13 cellular contexts compared by ENCODE assay signal in genomic region chr12:32454075-32454474, GRCh38. TPM values are rescaled to one million over a fixed set of nuclear protein-coding genes. Genes with fewer than 3 reads are reported as not detected.
DNase-seq lines count a peak whose midpoint lies in the region; FAIRE-seq and TF ChIP-seq lines count a peak whose summit lies in the region.
"Had no signal": no experiment of that assay in that cellular context is flagged by ENCODE, and none has a peak within 500 bp of the region (broad histone marks: within the 10 kb centered on the region; RNA-seq: fewer than 3 reads in every experiment).

No MANE protein-coding gene starts in this region.

- H2AFZ ChIP-seq in keratinocyte (ENCODE audit: control insufficient read depth, low read length): peak overlapping the region; percentile 47
- H2AFZ ChIP-seq: parathyroid adenoma had no signal

- H3K4me1 ChIP-seq in HUES6 (ENCODE audit: control insufficient read depth, insufficient read depth, low read length) (peaks cover 62% of the 10 kb centered on the region), keratinocyte (ENCODE audit: control insufficient read depth, extremely low read depth, insufficient read depth, low read length) (peaks cover 46% of the 10 kb centered on the region)
- H3K4me1 ChIP-seq: parathyroid adenoma had no signal

- H3K9ac ChIP-seq in HUES6 (ENCODE audit: low read length) (peak overlapping the region; percentile 52), keratinocyte (ENCODE audit: control insufficient read depth, extremely low read depth, insufficient read depth, low read length) (peak overlapping the region; percentile 71)
- H3K9ac ChIP-seq: parathyroid adenoma had no signal

- in situ Hi-C loops in GM13976 (cut with MboI; ENCODE audit: low sequenced_read_pairs, unreplicated experiment): loop anchor here (10.0 to 25.0 kb wide), 3 partner anchors 221 to 1558 kb away; partner anchors contain the start of genes ALG10, DNM1L and YARS2

- FAIRE-seq in keratinocyte (lab: Jason Lieb, UNC): peak; percentile 93
- FAIRE-seq: GM12892 had no signal

- H3K36me3 ChIP-seq in HUES6 (ENCODE audit: control insufficient read depth, insufficient read depth, low read length) (no peaks in the 10 kb centered on the region), keratinocyte (ENCODE audit: control insufficient read depth in 2 of 2, extremely low read depth in 1 of 2, insufficient read depth in 2 of 2, low read length in 2 of 2) (no peaks in the 10 kb centered on the region)
- H3K36me3 ChIP-seq: esophagus squamous epithelium had no signal

- no peaks in the 10 kb centered on the region for H4K20me1 ChIP-seq in keratinocyte (ENCODE audit: control insufficient read depth, extremely low read depth, insufficient read depth, low read length)

- dilution Hi-C loops in keratinocyte (cut with MboI; ENCODE audit: extremely low pct_ligation_motif_present, low sequenced_read_pairs): no loop called here

- peaks cover 58% of the 10 kb centered on the region for H3K79me2 ChIP-seq in keratinocyte (ENCODE audit: control insufficient read depth, insufficient read depth, low read length)
- H3K79me2 ChIP-seq: parathyroid adenoma had no signal

- H3K27me3 ChIP-seq in HUES6 (ENCODE audit: control insufficient read depth, insufficient read depth, low read length) (no peaks in the 10 kb centered on the region), keratinocyte (ENCODE audit: control insufficient read depth, extremely low read depth, insufficient read depth, low read length) (no peaks in the 10 kb centered on the region)
- H3K27me3 ChIP-seq: esophagus squamous epithelium had no signal

- TF ChIP-seq CTCF in coronary artery (IDR thresholded peaks at IDR 0.05): no peak
- TF ChIP-seq CTCF in keratinocyte (optimal IDR thresholded peaks at IDR 0.05 in 1 of 3, IDR thresholded peaks at IDR 0.05 in 1 of 3, conservative IDR thresholded peaks at IDR 0.05 in 1 of 3; ENCODE audit: extremely low read depth in 1 of 3, insufficient read depth in 2 of 3, low read length in 3 of 3): no peak
- TF ChIP-seq CTCF in GM13976 (IDR thresholded peaks at IDR 0.05; ENCODE audit: borderline replicate concordance, control extremely low read depth, extremely low read depth, insufficient read depth, missing control alignments): no peak

- peak overlapping the region; percentile 88 for H3K4me2 ChIP-seq in keratinocyte (ENCODE audit: control insufficient read depth, extremely low read depth, insufficient read depth, low read depth, low read length)

- H3K27ac ChIP-seq in HUES6 (ENCODE audit: low read depth, low read length) (peak overlapping the region; percentile 95), coronary artery (peak overlapping the region in 1 of 2 donors; percentile 15), keratinocyte (ENCODE audit: control insufficient read depth, insufficient read depth, low read length) (peak overlapping the region; percentile 79)
- H3K27ac ChIP-seq: parathyroid adenoma had no signal

- DNase-seq in A172 (ENCODE audit: low spot score): peak; percentile 54
- no peak for DNase-seq in coronary artery (ENCODE audit: low spot score)
- DNase-seq in keratinocyte (ENCODE audit: low read depth, low spot score): peak; percentile 62
- no peak for DNase-seq in HUDEP-2 (lab: John Stamatoyannopoulos, UW; ENCODE audit: unreplicated experiment in 76 of 76)
- DNase-seq in NCI-H526 treated with DMSO at 0.1 percent for 48 hours (lab: John Stamatoyannopoulos, UW): no peak
- DNase-seq in GM13976 (ENCODE audit: low spot score): no peak
- no peak for DNase-seq in NAMALWA (ENCODE audit: low spot score)
- DNase-seq: activated T-cell treated with anti-CD3 and anti-CD28 coated beads, Interleukin-2, amount 50 U/mL, for 4 hours; esophagus squamous epithelium; NCI-H2029 treated with DMSO at 0.1 percent for 48 hours had no signal

- H3K4me3 ChIP-seq in HUES6 (ENCODE audit: low read depth, low read length) (peak overlapping the region; percentile 32), coronary artery (peak overlapping the region; percentile 7), keratinocyte (ENCODE audit: control insufficient read depth in 2 of 3, extremely low read depth in 1 of 3, insufficient read depth in 2 of 3, low read depth in 1 of 3, low read length in 3 of 3) (peak overlapping the region in 2 of 3 experiments; percentile 36 to 54)
- H3K4me3 ChIP-seq: esophagus squamous epithelium had no signal

- no peaks in the 10 kb centered on the region for H3K9me1 ChIP-seq in keratinocyte (ENCODE audit: control insufficient read depth, extremely low read depth, insufficient read depth, low read length)

- no peaks in the 10 kb centered on the region for H3K9me3 ChIP-seq in HUES6 (ENCODE audit: control insufficient read depth, insufficient read depth, low read depth, low read length)
- no peaks in the 10 kb centered on the region for H3K9me3 ChIP-seq in keratinocyte (ENCODE audit: control insufficient read depth, low read depth, low read length)
- H3K9me3 ChIP-seq: esophagus squamous epithelium had no signal

RNA-seq across cellular contexts. Expression of gene FGD4, which starts 54.7 kb away (rescaled TPM):
- total RNA-seq in A172 (2014; rRNA removed; shearing (Covaris generic)): 0.69 and 2.3 TPM in 2 replicates
- 7.8 to 10.5 TPM (median 7.9 TPM) in 3 replicates for polyA plus RNA-seq in keratinocyte
- 22.1 TPM for polyA plus RNA-seq in keratinocyte (2011; ENCODE audit: low read depth)
- polyA plus RNA-seq in keratinocyte (2011; cell fraction: cytosol; rRNA removed): 4.0 and 7.3 TPM in 2 replicates
- 12.3 and 14.2 TPM in 2 replicates for polyA plus RNA-seq in keratinocyte (2011; cell fraction: nucleus; rRNA removed)
- 6.2 and 7.4 TPM in 2 replicates for polyA plus RNA-seq in keratinocyte (2012; ENCODE audit: low replicate concordance)
- polyA minus RNA-seq in keratinocyte: 16.5 to 34.5 TPM (median 22.3 TPM) in 3 replicates
- polyA minus RNA-seq in keratinocyte (2011; cell fraction: cytosol; rRNA and poly(A)+ RNA removed): 26.7 TPM
- 28.1 and 53.8 TPM in 2 replicates for polyA minus RNA-seq in keratinocyte (2011; cell fraction: nucleus; rRNA and poly(A)+ RNA removed)

Comparison
In these comparisons a context has a peak if more than half of its experiments do, and no peak if none do; other contexts are left out.
1. DNase-seq: peak in A172 (single experiment) and keratinocyte (single experiment); none in coronary artery (single experiment), HUDEP-2 (0 of 76), NCI-H526 treated with DMSO at 0.1 percent for 48 hours (single experiment), GM13976 (single experiment) and NAMALWA (single experiment).
2. Peak in every context shown above with its lines, with median percentiles within 50 percentile points of each other: H3K4me3 ChIP-seq.